In the genomic region with DNA sequence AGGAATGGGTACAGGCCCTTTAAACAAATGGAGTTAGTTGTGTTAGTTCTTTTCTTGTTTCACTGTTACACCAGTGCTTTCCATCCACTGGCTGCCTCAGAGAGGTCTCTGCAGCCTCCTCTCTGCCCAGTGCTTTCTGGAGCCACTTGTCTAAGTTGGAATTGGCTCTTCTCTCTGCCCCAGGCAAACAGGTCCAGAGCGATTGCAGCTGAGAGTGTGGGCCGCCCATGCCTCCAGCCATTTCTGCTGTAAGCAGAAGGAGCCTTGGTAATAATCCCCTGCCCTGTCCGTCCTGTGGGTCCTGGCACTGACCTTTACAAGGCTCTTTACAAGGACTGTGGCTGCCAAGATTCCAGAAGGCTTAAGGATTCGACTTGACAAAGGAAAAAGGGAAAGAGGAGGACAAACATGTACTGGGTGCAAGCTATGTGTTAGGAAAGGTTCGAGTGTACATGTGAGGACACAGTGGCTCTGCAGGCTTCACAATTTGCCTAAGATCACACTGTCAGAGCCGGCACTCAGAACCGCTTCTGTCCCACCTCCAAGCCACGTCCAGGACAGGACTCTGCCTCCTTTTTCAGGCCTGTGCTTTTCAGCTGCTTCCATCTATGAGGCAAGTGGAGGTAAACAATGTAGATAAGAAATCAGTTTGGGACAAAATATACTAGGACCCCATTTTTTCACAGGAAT, we compare ENCODE assay signal across 1 cellular context.
TF ChIP-seq lines count a peak whose summit lies in the region.

No MANE protein-coding gene starts in this region.

TF ChIP-seq in K562, 482 proteins besides CTCF, POLR2A, EP300 and RAD21 (continued from another document):
- no peak for TF ChIP-seq ZNF449 (CRISPR knock-in tag; IDR thresholded peaks at IDR 0.05)
- no peak for TF ChIP-seq ZNF431 (CRISPR knock-in tag; IDR thresholded peaks at IDR 0.05)
- TF ChIP-seq NONO (IDR thresholded peaks at IDR 0.05; ENCODE audit: low read depth in 2 of 2, low read length in 1 of 2): no peak
- TF ChIP-seq ZNF79 (CRISPR knock-in tag; IDR thresholded peaks at IDR 0.05; ENCODE audit: low read depth): no peak
- TF ChIP-seq HDAC2 (IDR thresholded peaks at IDR 0.05): no peak
- TF ChIP-seq, protein P1, sequence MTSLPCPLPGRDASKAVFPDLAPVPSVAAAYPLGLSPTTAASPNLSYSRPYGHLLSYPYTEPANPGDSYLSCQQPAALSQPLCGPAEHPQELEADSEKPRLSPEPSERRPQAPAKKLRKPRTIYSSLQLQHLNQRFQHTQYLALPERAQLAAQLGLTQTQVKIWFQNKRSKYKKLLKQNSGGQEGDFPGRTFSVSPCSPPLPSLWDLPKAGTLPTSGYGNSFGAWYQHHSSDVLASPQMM (CRISPR knock-in tag; IDR thresholded peaks at IDR 0.05): no peak
- TF ChIP-seq TAL1 (IDR thresholded peaks at IDR 0.05): no peak
- TF ChIP-seq ARNT (IDR thresholded peaks at IDR 0.05): no peak
